ENCODE assay signal across 1 cellular context in the genomic region with DNA sequence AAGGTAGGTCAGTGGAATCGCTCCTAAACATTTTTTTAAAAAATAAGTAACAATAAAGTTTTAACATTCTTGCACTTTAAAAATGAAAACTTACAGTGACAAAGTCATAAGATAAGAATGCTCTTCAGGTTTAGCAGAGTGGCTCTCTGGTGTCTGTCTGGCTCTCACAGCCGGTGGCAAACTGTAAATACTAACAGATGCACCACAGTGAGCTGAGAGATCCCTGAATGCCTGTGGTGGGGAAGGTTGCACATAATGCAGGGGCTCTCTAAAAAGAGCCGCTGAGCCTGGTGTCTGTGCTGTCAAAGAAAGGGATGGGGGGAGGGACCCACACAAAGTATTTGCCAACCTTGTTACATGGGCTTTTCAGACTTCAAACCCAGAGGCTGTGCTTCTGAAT.
TF ChIP-seq lines count a peak whose summit lies in the region.

No MANE protein-coding gene starts in this region.

TF ChIP-seq in GM23338, 12 proteins besides CTCF, POLR2A, EP300 and RAD21 (continued from another document):
- TF ChIP-seq, protein P1, sequence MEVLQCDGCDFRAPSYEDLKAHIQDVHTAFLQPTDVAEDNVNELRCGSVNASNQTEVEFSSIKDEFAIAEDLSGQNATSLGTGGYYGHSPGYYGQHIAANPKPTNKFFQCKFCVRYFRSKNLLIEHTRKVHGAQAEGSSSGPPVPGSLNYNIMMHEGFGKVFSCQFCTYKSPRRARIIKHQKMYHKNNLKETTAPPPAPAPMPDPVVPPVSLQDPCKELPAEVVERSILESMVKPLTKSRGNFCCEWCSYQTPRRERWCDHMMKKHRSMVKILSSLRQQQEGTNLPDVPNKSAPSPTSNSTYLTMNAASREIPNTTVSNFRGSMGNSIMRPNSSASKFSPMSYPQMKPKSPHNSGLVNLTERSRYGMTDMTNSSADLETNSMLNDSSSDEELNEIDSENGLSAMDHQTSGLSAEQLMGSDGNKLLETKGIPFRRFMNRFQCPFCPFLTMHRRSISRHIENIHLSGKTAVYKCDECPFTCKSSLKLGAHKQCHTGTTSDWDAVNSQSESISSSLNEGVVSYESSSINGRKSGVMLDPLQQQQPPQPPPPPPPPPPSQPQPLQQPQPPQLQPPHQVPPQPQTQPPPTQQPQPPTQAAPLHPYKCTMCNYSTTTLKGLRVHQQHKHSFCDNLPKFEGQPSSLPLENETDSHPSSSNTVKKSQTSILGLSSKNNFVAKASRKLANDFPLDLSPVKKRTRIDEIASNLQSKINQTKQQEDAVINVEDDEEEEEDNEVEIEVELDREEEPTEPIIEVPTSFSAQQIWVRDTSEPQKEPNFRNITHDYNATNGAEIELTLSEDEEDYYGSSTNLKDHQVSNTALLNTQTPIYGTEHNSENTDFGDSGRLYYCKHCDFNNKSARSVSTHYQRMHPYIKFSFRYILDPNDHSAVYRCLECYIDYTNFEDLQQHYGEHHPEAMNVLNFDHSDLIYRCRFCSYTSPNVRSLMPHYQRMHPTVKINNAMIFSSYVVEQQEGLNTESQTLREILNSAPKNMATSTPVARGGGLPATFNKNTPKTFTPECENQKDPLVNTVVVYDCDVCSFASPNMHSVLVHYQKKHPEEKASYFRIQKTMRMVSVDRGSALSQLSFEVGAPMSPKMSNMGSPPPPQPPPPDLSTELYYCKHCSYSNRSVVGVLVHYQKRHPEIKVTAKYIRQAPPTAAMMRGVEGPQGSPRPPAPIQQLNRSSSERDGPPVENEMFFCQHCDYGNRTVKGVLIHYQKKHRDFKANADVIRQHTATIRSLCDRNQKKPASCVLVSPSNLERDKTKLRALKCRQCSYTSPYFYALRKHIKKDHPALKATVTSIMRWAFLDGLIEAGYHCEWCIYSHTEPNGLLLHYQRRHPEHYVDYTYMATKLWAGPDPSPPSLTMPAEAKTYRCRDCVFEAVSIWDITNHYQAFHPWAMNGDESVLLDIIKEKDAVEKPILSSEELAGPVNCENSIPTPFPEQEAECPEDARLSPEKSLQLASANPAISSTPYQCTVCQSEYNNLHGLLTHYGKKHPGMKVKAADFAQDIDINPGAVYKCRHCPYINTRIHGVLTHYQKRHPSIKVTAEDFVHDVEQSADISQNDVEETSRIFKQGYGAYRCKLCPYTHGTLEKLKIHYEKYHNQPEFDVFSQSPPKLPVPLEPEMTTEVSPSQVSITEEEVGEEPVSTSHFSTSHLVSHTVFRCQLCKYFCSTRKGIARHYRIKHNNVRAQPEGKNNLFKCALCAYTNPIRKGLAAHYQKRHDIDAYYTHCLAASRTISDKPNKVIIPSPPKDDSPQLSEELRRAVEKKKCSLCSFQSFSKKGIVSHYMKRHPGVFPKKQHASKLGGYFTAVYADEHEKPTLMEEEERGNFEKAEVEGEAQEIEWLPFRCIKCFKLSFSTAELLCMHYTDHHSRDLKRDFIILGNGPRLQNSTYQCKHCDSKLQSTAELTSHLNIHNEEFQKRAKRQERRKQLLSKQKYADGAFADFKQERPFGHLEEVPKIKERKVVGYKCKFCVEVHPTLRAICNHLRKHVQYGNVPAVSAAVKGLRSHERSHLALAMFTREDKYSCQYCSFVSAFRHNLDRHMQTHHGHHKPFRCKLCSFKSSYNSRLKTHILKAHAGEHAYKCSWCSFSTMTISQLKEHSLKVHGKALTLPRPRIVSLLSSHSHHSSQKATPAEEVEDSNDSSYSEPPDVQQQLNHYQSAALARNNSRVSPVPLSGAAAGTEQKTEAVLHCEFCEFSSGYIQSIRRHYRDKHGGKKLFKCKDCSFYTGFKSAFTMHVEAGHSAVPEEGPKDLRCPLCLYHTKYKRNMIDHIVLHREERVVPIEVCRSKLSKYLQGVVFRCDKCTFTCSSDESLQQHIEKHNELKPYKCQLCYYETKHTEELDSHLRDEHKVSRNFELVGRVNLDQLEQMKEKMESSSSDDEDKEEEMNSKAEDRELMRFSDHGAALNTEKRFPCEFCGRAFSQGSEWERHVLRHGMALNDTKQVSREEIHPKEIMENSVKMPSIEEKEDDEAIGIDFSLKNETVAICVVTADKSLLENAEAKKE (CRISPR knock-in tag; IDR thresholded peaks at IDR 0.05), result no peak
- TF ChIP-seq, protein P2, sequence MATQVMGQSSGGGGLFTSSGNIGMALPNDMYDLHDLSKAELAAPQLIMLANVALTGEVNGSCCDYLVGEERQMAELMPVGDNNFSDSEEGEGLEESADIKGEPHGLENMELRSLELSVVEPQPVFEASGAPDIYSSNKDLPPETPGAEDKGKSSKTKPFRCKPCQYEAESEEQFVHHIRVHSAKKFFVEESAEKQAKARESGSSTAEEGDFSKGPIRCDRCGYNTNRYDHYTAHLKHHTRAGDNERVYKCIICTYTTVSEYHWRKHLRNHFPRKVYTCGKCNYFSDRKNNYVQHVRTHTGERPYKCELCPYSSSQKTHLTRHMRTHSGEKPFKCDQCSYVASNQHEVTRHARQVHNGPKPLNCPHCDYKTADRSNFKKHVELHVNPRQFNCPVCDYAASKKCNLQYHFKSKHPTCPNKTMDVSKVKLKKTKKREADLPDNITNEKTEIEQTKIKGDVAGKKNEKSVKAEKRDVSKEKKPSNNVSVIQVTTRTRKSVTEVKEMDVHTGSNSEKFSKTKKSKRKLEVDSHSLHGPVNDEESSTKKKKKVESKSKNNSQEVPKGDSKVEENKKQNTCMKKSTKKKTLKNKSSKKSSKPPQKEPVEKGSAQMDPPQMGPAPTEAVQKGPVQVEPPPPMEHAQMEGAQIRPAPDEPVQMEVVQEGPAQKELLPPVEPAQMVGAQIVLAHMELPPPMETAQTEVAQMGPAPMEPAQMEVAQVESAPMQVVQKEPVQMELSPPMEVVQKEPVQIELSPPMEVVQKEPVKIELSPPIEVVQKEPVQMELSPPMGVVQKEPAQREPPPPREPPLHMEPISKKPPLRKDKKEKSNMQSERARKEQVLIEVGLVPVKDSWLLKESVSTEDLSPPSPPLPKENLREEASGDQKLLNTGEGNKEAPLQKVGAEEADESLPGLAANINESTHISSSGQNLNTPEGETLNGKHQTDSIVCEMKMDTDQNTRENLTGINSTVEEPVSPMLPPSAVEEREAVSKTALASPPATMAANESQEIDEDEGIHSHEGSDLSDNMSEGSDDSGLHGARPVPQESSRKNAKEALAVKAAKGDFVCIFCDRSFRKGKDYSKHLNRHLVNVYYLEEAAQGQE (IDR thresholded peaks at IDR 0.05; ENCODE audit: unreplicated experiment), result no peak
- TF ChIP-seq ZNF114 (CRISPR knock-in tag; IDR thresholded peaks at IDR 0.05) (no peak), POLR2AphosphoS5 (IDR thresholded peaks at IDR 0.05; ENCODE audit: low read depth) (no peak), NANOG (IDR thresholded peaks at IDR 0.05; ENCODE audit: borderline replicate concordance) (no peak)
TF ChIP-seq in GM23338: peak in this region for 0.
